16 cellular contexts compared by ENCODE assay signal in the genomic region with DNA sequence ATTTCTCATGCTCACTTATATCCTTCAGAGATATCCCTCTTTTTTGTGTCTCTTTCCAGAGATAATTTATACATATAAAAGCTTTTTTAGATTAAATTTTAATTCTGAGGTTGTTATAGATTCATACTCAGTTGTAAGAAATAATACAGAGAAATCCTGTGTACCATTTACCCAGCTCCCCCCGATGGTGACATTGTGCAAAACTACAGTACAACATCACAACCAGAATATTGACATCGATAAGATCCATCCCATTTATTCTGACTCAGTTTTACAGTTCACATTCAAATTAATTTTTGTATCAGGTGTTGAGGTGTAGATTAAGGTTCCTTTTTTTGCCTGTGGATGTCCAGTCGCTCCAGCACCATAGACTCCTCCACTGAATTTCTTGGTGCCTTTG. TPM values are rescaled to one million over a fixed set of nuclear protein-coding genes. Genes with fewer than 3 reads are reported as not detected.
A peak's percentile ranks its signal among the peaks of the same experiment; 100 is the strongest.
DNase-seq lines count a peak whose midpoint lies in the region; ATAC-seq, FAIRE-seq and TF ChIP-seq lines count a peak whose summit lies in the region.
"Had no signal": no experiment of that assay in that cellular context is flagged by ENCODE, and none has a peak within 500 bp of the region (broad histone marks: within the 10 kb centered on the region; RNA-seq: fewer than 3 reads in every experiment).

No MANE protein-coding gene starts in this region.

- no peaks in the 10 kb centered on the region for H3K9me3 Mint-ChIP-seq in type B pancreatic cell
- H3K9me3 Mint-ChIP-seq in activated T-cell treated with anti-CD3 and anti-CD28 coated beads, Interleukin-2, amount 50 U/mL, for 4 hours, result no peaks in the 10 kb centered on the region

- H3K27me3 Mint-ChIP-seq in type B pancreatic cell, result peaks cover 10% of the 10 kb centered on the region
- H3K27me3 Mint-ChIP-seq in activated T-cell treated with anti-CD3 and anti-CD28 coated beads, Interleukin-2, amount 50 U/mL, for 4 hours (ENCODE audit: low read depth), result peaks cover 2% of the 10 kb centered on the region

- H3K36me3 ChIP-seq in cardiac muscle cell (no peaks in the 10 kb centered on the region), endothelial cell of umbilical vein (ENCODE audit: control insufficient read depth in 2 of 2, extremely low read depth in 1 of 2, insufficient read depth in 2 of 2, low read length in 2 of 2) (no peaks in the 10 kb centered on the region), SJCRH30 (no peaks in the 10 kb centered on the region)
- H3K36me3 ChIP-seq: right atrium auricular region, thoracic aorta had no signal

- ATAC-seq in left cardiac atrium (no peak), GM21825 (IDR thresholded peaks at IDR 0.05; ENCODE audit: unreplicated experiment) (no peak)
- no peak for ATAC-seq in activated T-cell treated with anti-CD3 and anti-CD28 coated beads, Interleukin-2, amount 50 U/mL, for 4 hours
- ATAC-seq: activated CD4-positive, CD25-positive, alpha-beta regulatory T cell treated with anti-CD3 and anti-CD28 coated beads, Interleukin-2, amount 50 U/mL, for 24 hours had no signal

- H3K27ac ChIP-seq in cardiac muscle cell (no peak overlapping the region), endothelial cell of umbilical vein (ENCODE audit: insufficient read depth, low read depth, low read length) (no peak overlapping the region), SJCRH30 (no peak overlapping the region)
- H3K27ac ChIP-seq: right atrium auricular region, thoracic aorta had no signal

- intact Hi-C loops in left cardiac atrium (cut with DNase I), result no loop called here
- intact Hi-C loops in endothelial cell of umbilical vein (cut with micrococcal nuclease), result loop anchor here (5.0 kb wide), 1 partner anchor 196 kb away; no protein-coding TSS in a partner anchor

- H3K36me3 Mint-ChIP-seq in type B pancreatic cell, result no peaks in the 10 kb centered on the region
- H3K36me3 Mint-ChIP-seq in activated T-cell treated with anti-CD3 and anti-CD28 coated beads, Interleukin-2, amount 50 U/mL, for 4 hours (ENCODE audit: insufficient read depth), result no peaks in the 10 kb centered on the region

- H3K9ac ChIP-seq in endothelial cell of umbilical vein (replicated peaks; ENCODE audit: extremely low read depth, insufficient read depth, low read length), result no peak overlapping the region

- no peak for TF ChIP-seq POLR2A in endothelial cell of umbilical vein (IDR thresholded peaks at IDR 0.05; ENCODE audit: low read depth, low read length)

- H3K27me3 ChIP-seq in cardiac muscle cell, result no peaks in the 10 kb centered on the region
- peaks cover 0 to 3% of the 10 kb centered on the region in 2 experiments for H3K27me3 ChIP-seq in endothelial cell of umbilical vein (ENCODE audit: control insufficient read depth in 2 of 2, insufficient read depth in 2 of 2, low read length in 2 of 2)
- H3K27me3 ChIP-seq in SJCRH30, result peaks cover 36% of the 10 kb centered on the region
- H3K27me3 ChIP-seq: right atrium auricular region had no signal

- H3K27ac Mint-ChIP-seq in type B pancreatic cell, result no peak overlapping the region

- H2AFZ ChIP-seq in endothelial cell of umbilical vein (ENCODE audit: low read depth, low read length), result no peak overlapping the region

- H4K20me1 ChIP-seq in endothelial cell of umbilical vein (replicated peaks; ENCODE audit: control insufficient read depth, extremely low read depth, insufficient read depth, low read length), result no peaks in the 10 kb centered on the region

- no peak for DNase-seq in cardiac muscle cell (ENCODE audit: low read depth in 1 of 2, low spot score in 1 of 2)
- DNase-seq in left cardiac atrium, result no peak
- peak; percentile 82 for DNase-seq in NCI-H1694 treated with DMSO at 0.1 percent for 48 hours (lab: John Stamatoyannopoulos, UW)
- DNase-seq in endothelial cell of umbilical vein (ENCODE audit: low read depth, low spot score), result no peak
- DNase-seq in type B pancreatic cell (ENCODE audit: extremely low spot score, unreplicated experiment), result no peak
- no peak for DNase-seq in SJCRH30
- DNase-seq in activated T-cell treated with anti-CD3 and anti-CD28 coated beads, Interleukin-2, amount 50 U/mL, for 4 hours, result no peak
- DNase-seq: activated naive CD4-positive, alpha-beta T cell; midbrain; NCI-H2081 treated with DMSO at 0.1 percent for 48 hours; SHP77 had no signal

- H3K4me3 Mint-ChIP-seq in type B pancreatic cell, result no peak overlapping the region
- no peak overlapping the region for H3K4me3 Mint-ChIP-seq in activated T-cell treated with anti-CD3 and anti-CD28 coated beads, Interleukin-2, amount 50 U/mL, for 4 hours

- no peak overlapping the region for H3K4me2 ChIP-seq in endothelial cell of umbilical vein (ENCODE audit: insufficient read depth, low read length)

- FAIRE-seq in endothelial cell of umbilical vein (lab: Jason Lieb, UNC), result peak; percentile 47
- FAIRE-seq: GM18507 had no signal

- dilution Hi-C loops in endothelial cell of umbilical vein (cut with MboI; ENCODE audit: extremely low pct_ligation_motif_present, low sequenced_read_pairs), result no loop called here

- H3K9me3 ChIP-seq in cardiac muscle cell (ENCODE audit: low read depth) (no peaks in the 10 kb centered on the region), endothelial cell of umbilical vein (replicated peaks; ENCODE audit: control insufficient read depth, insufficient read depth, low read length) (no peaks in the 10 kb centered on the region), SJCRH30 (replicated peaks) (no peaks in the 10 kb centered on the region; the same call in 1 of the 2 replicates)
- H3K9me3 ChIP-seq: right atrium auricular region, thoracic aorta had no signal

- peak; percentile 37 for TF ChIP-seq CTCF in cardiac muscle cell (IDR thresholded peaks at IDR 0.05; ENCODE audit: low read depth, low read length)
- TF ChIP-seq CTCF in endothelial cell of umbilical vein (IDR thresholded peaks at IDR 0.05; ENCODE audit: extremely low read depth in 1 of 2, insufficient read depth in 1 of 2, low read depth in 1 of 2, low read length in 2 of 2), result peak in 1 of 2 donors; percentile 17
- TF ChIP-seq CTCF in type B pancreatic cell (conservative IDR thresholded peaks at IDR 0.05), result peak; percentile 58

- BruUV-seq in endothelial cell of umbilical vein (replicated peaks; lab: Mats Ljungman, UMichigan), result no TSS peak

- no peaks in the 10 kb centered on the region for H3K79me2 ChIP-seq in endothelial cell of umbilical vein (ENCODE audit: control insufficient read depth, insufficient read depth, low read length)

- peaks cover 7% of the 10 kb centered on the region for H3K4me1 Mint-ChIP-seq in type B pancreatic cell (ENCODE audit: unreplicated experiment)
- H3K4me1 Mint-ChIP-seq in activated T-cell treated with anti-CD3 and anti-CD28 coated beads, Interleukin-2, amount 50 U/mL, for 4 hours (ENCODE audit: low read depth), result no peaks in the 10 kb centered on the region

- POLR2A ChIA-PET in endothelial cell of umbilical vein (lab: Charles Lee), result no interaction called here

- H3K9me1 ChIP-seq in endothelial cell of umbilical vein (replicated peaks; ENCODE audit: control insufficient read depth, extremely low read depth, insufficient read depth, low read length), result no peaks in the 10 kb centered on the region

- no peak overlapping the region for H3K4me3 ChIP-seq in cardiac muscle cell
- no peak overlapping the region for H3K4me3 ChIP-seq in endothelial cell of umbilical vein (replicated peaks in 1 of 3; ENCODE audit: insufficient read depth in 1 of 3, low read depth in 1 of 3, low read length in 3 of 3)
- H3K4me3 ChIP-seq in SJCRH30, result no peak overlapping the region
- H3K4me3 ChIP-seq: right atrium auricular region, thoracic aorta had no signal

- no peaks in the 10 kb centered on the region for H3K4me1 ChIP-seq in cardiac muscle cell (ENCODE audit: low read depth)
- H3K4me1 ChIP-seq in endothelial cell of umbilical vein (ENCODE audit: control insufficient read depth, extremely low read depth, insufficient read depth, low read length), result no peaks in the 10 kb centered on the region
- no peaks in the 10 kb centered on the region for H3K4me1 ChIP-seq in SJCRH30

- CTCF ChIA-PET in endothelial cell of umbilical vein (lab: Charles Lee), result interaction anchor here (0.8 to 4.5 kb wide), 7 partner anchors 8 to 195 kb away, joined by 3 to 26 read pairs (median 6); no protein-coding TSS in a partner anchor

TF ChIP-seq in endothelial cell of umbilical vein, 7 proteins besides CTCF, POLR2A, EP300 and RAD21:
- no peak for TF ChIP-seq JUN (IDR thresholded peaks at IDR 0.05; ENCODE audit: borderline replicate concordance, insufficient read depth, insufficient read length, low read depth)
- no peak for TF ChIP-seq EZH2 (IDR thresholded peaks at IDR 0.05; ENCODE audit: borderline replicate concordance, low read depth, low read length, severe bottlenecking)
- TF ChIP-seq, protein P1, sequence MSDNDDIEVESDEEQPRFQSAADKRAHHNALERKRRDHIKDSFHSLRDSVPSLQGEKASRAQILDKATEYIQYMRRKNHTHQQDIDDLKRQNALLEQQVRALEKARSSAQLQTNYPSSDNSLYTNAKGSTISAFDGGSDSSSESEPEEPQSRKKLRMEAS (IDR thresholded peaks at IDR 0.05; ENCODE audit: insufficient read depth, insufficient read length), result no peak
- TF ChIP-seq FOS (IDR thresholded peaks at IDR 0.05; ENCODE audit: borderline replicate concordance, insufficient read depth, low read length), result no peak
- TF ChIP-seq MYC (IDR thresholded peaks at IDR 0.05; ENCODE audit: low read depth, low read length), result no peak
- TF ChIP-seq POLR2AphosphoS5 (IDR thresholded peaks at IDR 0.05; ENCODE audit: insufficient read depth, low read depth, low read length), result no peak
- no peak for TF ChIP-seq GATA2 (IDR thresholded peaks at IDR 0.05; ENCODE audit: insufficient read depth, insufficient read length, low read depth, low read length)

RNA-seq across cellular contexts. Expression of gene DMRTB1, which starts 14.3 kb away (rescaled TPM):
- total RNA-seq in cardiac muscle cell (not detected in 2 replicates), left cardiac atrium (not detected), endothelial cell of umbilical vein (not detected in 2 replicates), type B pancreatic cell (ENCODE audit: low replicate concordance) (not detected in 2 replicates)
- polyA plus RNA-seq in cardiac muscle cell (not detected in 2 replicates), endothelial cell of umbilical vein (not detected in 2 replicates)
- polyA plus RNA-seq in endothelial cell of umbilical vein (2011; cell fraction: cytosol; rRNA removed), result not detected in 2 replicates
- not detected in 2 replicates for polyA plus RNA-seq in endothelial cell of umbilical vein (2011; cell fraction: nucleus; rRNA removed)
- polyA plus RNA-seq in endothelial cell of umbilical vein (2012), result not detected in 2 replicates
- polyA minus RNA-seq in endothelial cell of umbilical vein, result not detected in 2 replicates
- not detected for polyA minus RNA-seq in endothelial cell of umbilical vein (2011; cell fraction: cytosol; rRNA and poly(A)+ RNA removed)
- polyA minus RNA-seq in endothelial cell of umbilical vein (2011; cell fraction: nucleus; rRNA and poly(A)+ RNA removed), result not detected in 2 replicates
- total RNA-seq in SJCRH30 (2014; rRNA removed; shearing (Covaris generic)), result not detected in 2 replicates
- not detected for total RNA-seq in activated T-cell treated with anti-CD3 and anti-CD28 coated beads, Interleukin-2, amount 50 U/mL, for 4 hours
- total RNA-seq: right atrium auricular region, thoracic aorta had no signal
